ENCODE assay signal across 19 cellular contexts in the genomic region with DNA sequence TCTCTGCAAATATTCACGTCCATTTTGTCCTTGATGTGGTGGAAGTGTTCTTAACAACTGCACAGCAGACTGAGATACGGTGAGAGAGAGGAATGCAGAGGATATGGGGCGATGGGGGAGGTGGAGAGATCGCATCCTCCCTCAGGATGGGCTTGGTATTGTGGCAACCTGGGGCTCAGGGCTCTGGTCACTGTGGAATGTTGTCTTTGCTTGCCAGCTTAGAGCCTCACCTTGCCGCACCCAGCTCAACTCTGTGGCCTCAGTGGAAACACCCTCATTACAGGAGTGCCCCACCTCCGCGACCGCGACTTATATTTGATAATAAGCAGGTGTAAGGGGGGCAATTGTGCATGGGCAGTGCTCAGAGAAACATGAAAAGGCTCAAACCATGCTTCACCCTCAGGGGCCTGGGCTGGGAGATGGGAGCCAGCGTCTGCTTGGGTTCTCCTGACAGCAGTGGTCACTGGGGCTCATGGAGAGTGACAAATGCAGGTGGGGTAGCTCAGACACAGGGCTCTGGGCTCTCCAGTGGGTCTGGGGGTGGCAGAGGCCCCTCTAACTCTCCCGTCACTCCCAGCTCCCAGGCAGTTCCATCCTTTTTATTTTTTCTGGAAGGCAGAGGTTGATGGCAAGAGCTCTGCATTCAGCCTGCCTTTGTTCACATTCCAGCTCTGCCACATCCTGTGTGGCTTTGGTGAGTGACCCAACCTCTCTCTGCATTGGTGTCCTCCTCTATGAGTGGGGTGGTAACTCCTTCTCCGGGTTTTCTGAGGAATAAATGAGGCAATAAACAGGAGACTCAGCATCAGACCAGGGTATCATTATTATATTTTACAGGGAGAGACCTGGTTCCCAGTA. TPM values are rescaled to one million over a fixed set of nuclear protein-coding genes. Genes with fewer than 3 reads are reported as not detected.
"Had no signal": no experiment of that assay in that cellular context is flagged by ENCODE, and none has a peak within 500 bp of the region (broad histone marks: within the 10 kb centered on the region; RNA-seq: fewer than 3 reads in every experiment).

No MANE protein-coding gene starts in this region.

- H2AFZ ChIP-seq: parathyroid adenoma had no signal

- H3K9ac ChIP-seq: parathyroid adenoma had no signal

- H3K4me2 ChIP-seq: smooth muscle cell had no signal

- H3K36me3 ChIP-seq: gastrocnemius medialis, heart right ventricle, tibial nerve had no signal

- H3K4me1 ChIP-seq: gastrocnemius medialis, parathyroid adenoma had no signal

- DNase-seq: activated CD4-positive, alpha-beta T cell treated with anti-CD3 and anti-CD28 coated beads for 36 hours; activated CD8-positive, alpha-beta memory T cell treated with anti-CD3 and anti-CD28 coated beads, Interleukin-2, amount 50 U/mL, for 4 hours; activated CD8-positive, alpha-beta T cell treated with anti-CD3 and anti-CD28 coated beads for 36 hours; activated naive CD4-positive, alpha-beta T cell treated with anti-CD3 and anti-CD28 coated beads for 36 hours; central memory CD4-positive, alpha-beta T cell; effector CD4-positive, alpha-beta T cell; gastrocnemius medialis; heart right ventricle; midbrain; T-helper 9 cell had no signal

- H3K4me3 ChIP-seq: coronary artery, gastrocnemius medialis, heart right ventricle, smooth muscle cell, tibial nerve had no signal

- H3K27ac ChIP-seq: coronary artery, gastrocnemius medialis, heart right ventricle, parathyroid adenoma, tibial nerve, VCaP had no signal

- ATAC-seq: activated CD4-positive, alpha-beta T cell treated with anti-CD3 and anti-CD28 coated beads for 36 hours; activated CD8-positive, alpha-beta T cell treated with anti-CD3 and anti-CD28 coated beads for 36 hours; gastrocnemius medialis; heart right ventricle; stimulated activated effector memory CD8-positive, alpha-beta T cell treated with anti-CD3 and anti-CD28 coated beads, Interleukin-12 subunit alpha, Interleukin-12 subunit beta, amount 100 ng/mL, for 72 hours had no signal

- FAIRE-seq: keratinocyte had no signal

- H3K79me2 ChIP-seq: parathyroid adenoma had no signal

- H3K9me3 ChIP-seq: gastrocnemius medialis, heart right ventricle, tibial nerve had no signal

RNA-seq across cellular contexts. Expression of gene EMX2, which starts 43.1 kb away (rescaled TPM):
- total RNA-seq: activated CD4-positive, alpha-beta T cell treated with anti-CD3 and anti-CD28 coated beads for 36 hours; activated CD8-positive, alpha-beta T cell treated with anti-CD3 and anti-CD28 coated beads for 36 hours; activated naive CD4-positive, alpha-beta T cell treated with anti-CD3 and anti-CD28 coated beads for 36 hours; activated T-helper 1 cell treated with anti-CD3 and anti-CD28 coated beads, Interleukin-12 subunit alpha, Interleukin-12 subunit beta, Interleukin-2, Interleukin-4 antibody, amounts not matched to agents 30 ng/mL and 10 ng/mL and 1 ng/mL, durations not matched to agents 14 hours and 24 hours and 36 hours; liver had no signal
- polyA plus RNA-seq: liver, smooth muscle cell had no signal
